10 cellular contexts compared by ENCODE assay signal in the genomic region with DNA sequence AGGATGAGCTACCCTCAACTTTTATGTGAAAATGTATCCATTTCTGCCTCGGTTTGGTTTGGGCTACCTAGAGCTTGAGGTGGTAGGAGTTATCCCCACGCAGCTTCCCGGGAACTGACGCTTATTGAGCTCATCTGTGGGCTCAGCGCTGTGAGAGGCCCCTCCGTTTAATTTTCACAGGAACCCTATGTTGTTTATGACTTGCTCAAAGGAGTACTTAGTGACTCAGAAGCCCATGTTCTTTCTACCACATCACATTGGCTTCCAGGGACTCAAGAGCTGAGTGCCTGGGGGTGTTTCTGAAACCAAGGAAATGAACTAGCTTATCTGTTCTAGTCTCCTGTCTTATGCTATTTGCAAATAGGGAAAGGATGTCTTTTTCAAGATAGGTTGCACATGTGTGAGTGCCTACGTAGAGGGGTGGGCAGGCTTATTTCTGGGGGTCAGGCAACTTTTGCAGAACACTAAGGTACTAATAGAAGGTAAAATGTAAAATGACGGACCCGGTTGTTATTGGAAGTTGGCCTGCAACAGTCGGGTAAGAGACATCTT. TPM values are rescaled to one million over a fixed set of nuclear protein-coding genes. Genes with fewer than 3 reads are reported as not detected.
DNase-seq lines count a peak whose midpoint lies in the region; ATAC-seq and TF ChIP-seq lines count a peak whose summit lies in the region.
"Had no signal": no experiment of that assay in that cellular context is flagged by ENCODE, and none has a peak within 500 bp of the region (broad histone marks: within the 10 kb centered on the region; RNA-seq: fewer than 3 reads in every experiment).

No MANE protein-coding gene starts in this region.

- peaks cover 15 to 43% (median 17%) of the 10 kb centered on the region in 4 donors for H3K4me1 Mint-ChIP-seq in CD4-positive, CD25-positive, alpha-beta regulatory T cell
- peaks cover 16 to 43% (median 21%) of the 10 kb centered on the region in 3 donors for H3K4me1 Mint-ChIP-seq in CD8-positive, alpha-beta memory T cell

- no peaks in the 10 kb centered on the region for H4K20me1 ChIP-seq in PC-3 (ENCODE audit: low read length)

- CTCF ChIA-PET in PC-3 (lab: Charles Lee), result no interaction called here
- CTCF ChIA-PET in CD8-positive, alpha-beta memory T cell (lab: Charles Lee), result interaction anchor here (1.3 to 1.8 kb wide), 2 partner anchors 17 to 85 kb away, joined by 3 to 5 read pairs; no protein-coding TSS in a partner anchor

- H3K27ac Mint-ChIP-seq in CD4-positive, CD25-positive, alpha-beta regulatory T cell, result peak overlapping the region in 2 of 3 donors; percentile 37 to 79
- no peak overlapping the region for H3K27ac Mint-ChIP-seq in CD8-positive, alpha-beta memory T cell

- peaks cover 25% of the 10 kb centered on the region; the same call in 1 of the 2 replicates for H3K79me2 ChIP-seq in PC-3 (ENCODE audit: low read length)

- peaks cover 4% of the 10 kb centered on the region for H3K36me3 Mint-ChIP-seq in CD4-positive, CD25-positive, alpha-beta regulatory T cell
- peaks cover 2 to 7% (median 3%) of the 10 kb centered on the region in 3 donors for H3K36me3 Mint-ChIP-seq in CD8-positive, alpha-beta memory T cell

- H3K4me2 ChIP-seq in PC-3 (ENCODE audit: low read length), result no peak overlapping the region

- in situ Hi-C loops in astrocyte of the spinal cord (cut with HindIII; ENCODE audit: low sequenced_read_pairs), result no loop called here

- H3K9me3 Mint-ChIP-seq in CD4-positive, CD25-positive, alpha-beta regulatory T cell, result peaks cover 0 to 2% (median 0%) of the 10 kb centered on the region in 7 donors
- no peaks in the 10 kb centered on the region for H3K9me3 Mint-ChIP-seq in CD8-positive, alpha-beta memory T cell

- H3K4me3 Mint-ChIP-seq in CD4-positive, CD25-positive, alpha-beta regulatory T cell, result no peak overlapping the region
- H3K4me3 Mint-ChIP-seq in CD8-positive, alpha-beta memory T cell, result no peak overlapping the region

- peak in 1 of 3 donors; percentile 46 for DNase-seq in CD4-positive, CD25-positive, alpha-beta regulatory T cell
- peak; percentile 25 for DNase-seq in PC-3
- peak; percentile 81 for DNase-seq in astrocyte of the spinal cord (ENCODE audit: low read depth, low spot score)
- DNase-seq in stimulated activated CD4-positive, alpha-beta T cell treated with anti-CD3 and anti-CD28 coated beads, Interleukin-12 subunit alpha, Interleukin-12 subunit beta, amount 100 ng/mL, for 24 hours (ENCODE audit: low read depth in 2 of 2), result peak; percentile 28 to 57
- DNase-seq in germinal center (ENCODE audit: low spot score), result no peak
- DNase-seq in CD8-positive, alpha-beta memory T cell, result no peak
- no peak for DNase-seq in NCI-H526 (lab: John Stamatoyannopoulos, UW)
- DNase-seq: ovary had no signal

- no peak overlapping the region for H2AFZ ChIP-seq in PC-3 (ENCODE audit: low read length)

- H3K9ac ChIP-seq in PC-3 (ENCODE audit: low read length), result no peak overlapping the region

- no TSS peak for BruUV-seq in PC-3 (replicated peaks; lab: Mats Ljungman, UMichigan)

- POLR2A ChIA-PET in PC-3 (lab: Charles Lee; ENCODE audit: unreplicated experiment), result no interaction called here
- POLR2A ChIA-PET in CD8-positive, alpha-beta memory T cell (lab: Charles Lee), result interaction anchor here (0.6 kb wide), 1 partner anchor 74 kb away, joined by 3 read pairs; no protein-coding TSS in a partner anchor

- no peaks in the 10 kb centered on the region for H3K27me3 ChIP-seq in CD4-positive, CD25-positive, alpha-beta regulatory T cell (ENCODE audit: control insufficient read depth, insufficient read depth, low read length)
- H3K27me3 ChIP-seq in PC-3 (ENCODE audit: low read length), result no peaks in the 10 kb centered on the region
- no peaks in the 10 kb centered on the region for H3K27me3 ChIP-seq in CD8-positive, alpha-beta memory T cell (ENCODE audit: insufficient read depth, low read length, poor library complexity, severe bottlenecking)
- H3K27me3 ChIP-seq: ovary had no signal

- peaks cover 3% of the 10 kb centered on the region for H3K36me3 ChIP-seq in CD4-positive, CD25-positive, alpha-beta regulatory T cell (ENCODE audit: control insufficient read depth, insufficient read depth, low read length)
- H3K36me3 ChIP-seq in PC-3 (ENCODE audit: low read depth, low read length), result peaks cover 12% of the 10 kb centered on the region; the same call in 1 of the 2 replicates
- H3K36me3 ChIP-seq in CD8-positive, alpha-beta memory T cell (ENCODE audit: insufficient read depth, low read length), result no peaks in the 10 kb centered on the region
- H3K36me3 ChIP-seq: ovary had no signal

- no peaks in the 10 kb centered on the region for H3K27me3 Mint-ChIP-seq in CD4-positive, CD25-positive, alpha-beta regulatory T cell
- no peaks in the 10 kb centered on the region for H3K27me3 Mint-ChIP-seq in CD8-positive, alpha-beta memory T cell

- H3K4me3 ChIP-seq in CD4-positive, CD25-positive, alpha-beta regulatory T cell (ENCODE audit: low read depth, low read length), result no peak overlapping the region
- H3K4me3 ChIP-seq in PC-3 (ENCODE audit: low read length), result no peak overlapping the region
- H3K4me3 ChIP-seq in astrocyte of the spinal cord (ENCODE audit: low read depth, low read length), result no peak overlapping the region
- H3K4me3 ChIP-seq in CD8-positive, alpha-beta memory T cell (ENCODE audit: low read length), result no peak overlapping the region
- H3K4me3 ChIP-seq: ovary had no signal

- no peaks in the 10 kb centered on the region for H3K9me3 ChIP-seq in CD4-positive, CD25-positive, alpha-beta regulatory T cell (ENCODE audit: control insufficient read depth in 2 of 2, low read length in 2 of 2)
- H3K9me3 ChIP-seq in PC-3 (ENCODE audit: low read length), result no peaks in the 10 kb centered on the region
- no peaks in the 10 kb centered on the region for H3K9me3 ChIP-seq in CD8-positive, alpha-beta memory T cell (ENCODE audit: low read length)
- H3K9me3 ChIP-seq: ovary had no signal

- no peaks in the 10 kb centered on the region for H3K9me2 ChIP-seq in PC-3 (replicated peaks; ENCODE audit: low read length)

- intact Hi-C loops in PC-3 (cut with micrococcal nuclease), result no loop called here

- no peak overlapping the region for H3K27ac ChIP-seq in CD4-positive, CD25-positive, alpha-beta regulatory T cell (ENCODE audit: insufficient read depth, low read length, poor library complexity, severe bottlenecking)
- H3K27ac ChIP-seq in PC-3 (ENCODE audit: low read length), result peak overlapping the region; percentile 30; the same call in 1 of the 2 replicates
- H3K27ac ChIP-seq in CD8-positive, alpha-beta memory T cell (ENCODE audit: low read depth, low read length), result no peak overlapping the region
- H3K27ac ChIP-seq: ovary, RWPE1 had no signal

- ATAC-seq in CD4-positive, CD25-positive, alpha-beta regulatory T cell (ENCODE audit: low read depth in 2 of 2), result no peak
- peak; percentile 35 for ATAC-seq in PC-3
- no peak for ATAC-seq in HG03354 (IDR thresholded peaks at IDR 0.05; ENCODE audit: poor library complexity, severe bottlenecking, unreplicated experiment)

- H3F3A ChIP-seq in PC-3 (ENCODE audit: low read length, unreplicated experiment), result no peaks in the 10 kb centered on the region

- peaks cover 8% of the 10 kb centered on the region for H3K4me1 ChIP-seq in CD4-positive, CD25-positive, alpha-beta regulatory T cell (ENCODE audit: control insufficient read depth, insufficient read depth, low read length, poor library complexity, severe bottlenecking)
- no peaks in the 10 kb centered on the region; the same call in 1 of the 2 replicates for H3K4me1 ChIP-seq in PC-3 (ENCODE audit: insufficient read depth, low read length)
- H3K4me1 ChIP-seq in CD8-positive, alpha-beta memory T cell (ENCODE audit: insufficient read depth, low read length), result no peaks in the 10 kb centered on the region

- TF ChIP-seq CTCF in PC-3 (conservative IDR thresholded peaks at IDR 0.05; ENCODE audit: low read depth, low read length) (no peak), astrocyte of the spinal cord (IDR thresholded peaks at IDR 0.05; ENCODE audit: low read depth, low read length) (no peak)

RNA-seq across cellular contexts. Expression of gene MICAL2, which starts 40.5 kb away (rescaled TPM):
- total RNA-seq in CD4-positive, CD25-positive, alpha-beta regulatory T cell, result 67.5 TPM
- 10 to 100 TPM; 15.9 to 39.0 (median 22.9) TPM for polyA plus RNA-seq in CD4-positive, CD25-positive, alpha-beta regulatory T cell
- 50.1 and 62.9 TPM in 2 replicates for total RNA-seq in PC-3 (2014; rRNA removed)
- total RNA-seq in CD8-positive, alpha-beta memory T cell, result 100 to 1,000 TPM; 146 to 147 TPM
- polyA plus RNA-seq in CD8-positive, alpha-beta memory T cell, result 32.4 TPM

Comparison
In these comparisons a context has a peak if more than half of its experiments do, and no peak if none do; other contexts are left out.
1. DNase-seq: peak in PC-3 (single experiment), astrocyte of the spinal cord (single experiment) and stimulated activated CD4-positive, alpha-beta T cell treated with anti-CD3 and anti-CD28 coated beads, Interleukin-12 subunit alpha, Interleukin-12 subunit beta, amount 100 ng/mL, for 24 hours (2 of 2); none in germinal center (single experiment), CD8-positive, alpha-beta memory T cell (0 of 5) and NCI-H526 (0 of 2).
2. H3K27ac Mint-ChIP-seq: peak in CD4-positive, CD25-positive, alpha-beta regulatory T cell (2 of 3); none in CD8-positive, alpha-beta memory T cell (0 of 8).